In the genomic region with DNA sequence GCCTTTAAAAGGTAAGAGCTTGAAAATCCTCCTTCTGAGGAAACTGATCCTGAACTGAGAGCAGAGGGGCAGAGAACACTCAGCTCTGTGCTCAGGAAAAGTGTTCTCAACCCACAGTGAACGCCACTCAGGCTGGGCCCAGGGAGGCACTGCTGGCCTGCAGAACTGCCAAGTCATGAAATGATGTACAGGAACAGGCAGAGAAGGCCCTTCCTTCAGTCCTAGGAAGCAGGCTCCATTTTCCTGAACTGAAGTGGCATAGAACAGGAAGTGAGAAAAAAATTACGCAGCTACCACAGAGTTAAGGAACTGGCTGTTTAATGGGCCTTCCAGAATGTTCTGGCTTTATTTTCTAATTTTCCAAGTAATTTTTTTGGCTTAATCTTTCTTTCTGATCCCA, we compare ENCODE assay signal across 21 cellular contexts. TPM values are rescaled to one million over a fixed set of nuclear protein-coding genes. Genes with fewer than 3 reads are reported as not detected.
DNase-seq lines count a peak whose midpoint lies in the region; ATAC-seq and TF ChIP-seq lines count a peak whose summit lies in the region.
"Had no signal": no experiment of that assay in that cellular context is flagged by ENCODE, and none has a peak within 500 bp of the region (broad histone marks: within the 10 kb centered on the region; RNA-seq: fewer than 3 reads in every experiment).

No MANE protein-coding gene starts in this region.

- no peak overlapping the region for H3K4me3 Mint-ChIP-seq in stimulated activated memory B cell treated with anti-CD40 and anti-IgM and Interleukin-4, amounts not matched to agents 10 μg/mL and 1 μg/mL and 100 μg/mL, for 72 hours
- H3K4me3 Mint-ChIP-seq: CD4-positive, alpha-beta T cell; T-helper 1 cell treated with Interleukin-12 subunit alpha and Interleukin-12 subunit beta and Interleukin-4 antibody, amounts not matched to agents 30 μg/mL and 1 μg/mL, for 36 hours had no signal

- peak overlapping the region in 8 of 10 donors; percentile 29 to 73 (median 52) for H3K27ac ChIP-seq in heart right ventricle
- H3K27ac ChIP-seq: brain microvascular endothelial cell had no signal

- ATAC-seq in heart right ventricle (peak in 7 of 8 donors; percentile 40 to 65 (median 53)), HG02870 (IDR thresholded peaks at IDR 0.05; ENCODE audit: unreplicated experiment) (no peak)
- no peak for ATAC-seq in stimulated activated memory B cell treated with anti-CD40 and anti-IgM and Interleukin-4, amounts not matched to agents 10 μg/mL and 1 μg/mL and 100 μg/mL, for 72 hours

- DNase-seq in GF-D8 (lab: John Stamatoyannopoulos, UW) (peak; percentile 5), NOMO-1 (lab: John Stamatoyannopoulos, UW; ENCODE audit: unreplicated experiment in 2 of 2) (peak; percentile 2 to 63), heart right ventricle (no peak), DMS153 (lab: John Stamatoyannopoulos, UW) (no peak), NCI-H187 treated with DMSO at 0.1 percent for 48 hours (lab: John Stamatoyannopoulos, UW) (no peak)
- DNase-seq: activated CD4-positive, alpha-beta T cell treated with anti-CD3 and anti-CD28 coated beads, Interleukin-2, amount 50 U/mL, for 4 hours; activated effector memory CD4-positive, alpha-beta T cell treated with anti-CD3 and anti-CD28 coated beads, Interleukin-2, amount 50 U/mL, for 16 hours; brain microvascular endothelial cell; CD4-positive, alpha-beta T cell; Karpas-422; NCI-H1417 treated with DMSO at 0.1 percent for 48 hours; NCI-H510A treated with DMSO at 0.1 percent for 48 hours; nucleus accumbens; OCI-M1; SHP77 treated with DMSO at 0.1 percent for 48 hours; testis had no signal

- intact Hi-C loops in heart right ventricle (cut with DNase I) = loop anchor here in 1 of 10 donors (10.0 kb wide), 1 partner anchor 615 kb away; no protein-coding TSS in a partner anchor

- H3K27me3 ChIP-seq in heart right ventricle = no peaks in the 10 kb centered on the region
- H3K27me3 ChIP-seq: brain microvascular endothelial cell, testis had no signal

- peaks cover 0 to 19% (median 12%) of the 10 kb centered on the region in 9 donors for H3K4me1 ChIP-seq in heart right ventricle
- H3K4me1 ChIP-seq: testis had no signal

- H3K4me1 Mint-ChIP-seq in stimulated activated memory B cell treated with anti-CD40 and anti-IgM and Interleukin-4, amounts not matched to agents 10 μg/mL and 1 μg/mL and 100 μg/mL, for 72 hours = peaks cover 20% of the 10 kb centered on the region

- peaks cover 0 to 5% (median 0%) of the 10 kb centered on the region in 11 donors for H3K9me3 ChIP-seq in heart right ventricle
- H3K9me3 ChIP-seq: testis had no signal

- no peaks in the 10 kb centered on the region for H3K9me3 Mint-ChIP-seq in stimulated activated memory B cell treated with anti-CD40 and anti-IgM and Interleukin-4, amounts not matched to agents 10 μg/mL and 1 μg/mL and 100 μg/mL, for 72 hours
- H3K9me3 Mint-ChIP-seq: CD4-positive, alpha-beta T cell; T-helper 1 cell treated with Interleukin-12 subunit alpha and Interleukin-12 subunit beta and Interleukin-4 antibody, amounts not matched to agents 30 μg/mL and 1 μg/mL, for 36 hours had no signal

- peak overlapping the region; percentile 60 for H3K27ac Mint-ChIP-seq in stimulated activated memory B cell treated with anti-CD40 and anti-IgM and Interleukin-4, amounts not matched to agents 10 μg/mL and 1 μg/mL and 100 μg/mL, for 72 hours
- H3K27ac Mint-ChIP-seq: CD4-positive, alpha-beta T cell; T-helper 1 cell treated with Interleukin-12 subunit alpha and Interleukin-12 subunit beta and Interleukin-4 antibody, amounts not matched to agents 30 μg/mL and 1 μg/mL, for 36 hours had no signal

- WGBS in heart right ventricle, 2 donors = 54 to 75% methylated on average over 2 of the region's 2 CpGs

- TF ChIP-seq CTCF in heart right ventricle (IDR thresholded peaks at IDR 0.05) = no peak

- peaks cover 93% of the 10 kb centered on the region for H3K36me3 Mint-ChIP-seq in stimulated activated memory B cell treated with anti-CD40 and anti-IgM and Interleukin-4, amounts not matched to agents 10 μg/mL and 1 μg/mL and 100 μg/mL, for 72 hours

- no peaks in the 10 kb centered on the region for H3K27me3 Mint-ChIP-seq in stimulated activated memory B cell treated with anti-CD40 and anti-IgM and Interleukin-4, amounts not matched to agents 10 μg/mL and 1 μg/mL and 100 μg/mL, for 72 hours
- H3K27me3 Mint-ChIP-seq: CD4-positive, alpha-beta T cell had no signal

- H3K4me3 ChIP-seq in heart right ventricle = no peak overlapping the region
- H3K4me3 ChIP-seq: lung, testis had no signal

- H3K36me3 ChIP-seq in heart right ventricle = peaks cover 0 to 3% (median 0%) of the 10 kb centered on the region in 9 donors
- H3K36me3 ChIP-seq: brain microvascular endothelial cell had no signal

RNA-seq across cellular contexts. Expression of gene LRRC18, which starts 39.3 kb away (rescaled TPM):
- total RNA-seq in heart right ventricle = under 1 TPM in 2 of 10 donors, not detected in 8; 0.13 to 0.18 TPM
- polyA plus RNA-seq in heart right ventricle = not detected
- total RNA-seq: CD4-positive, alpha-beta T cell; myocyte had no signal

Comparison
In these comparisons a context has a peak if more than half of its experiments do, and no peak if none do; other contexts are left out.
1. DNase-seq: peak in GF-D8 (single experiment) and NOMO-1 (2 of 2); none in heart right ventricle (0 of 2), DMS153 (single experiment) and NCI-H187 treated with DMSO at 0.1 percent for 48 hours (single experiment).
2. ATAC-seq: peak in heart right ventricle (7 of 8); none in stimulated activated memory B cell treated with anti-CD40 and anti-IgM and Interleukin-4, amounts not matched to agents 10 μg/mL and 1 μg/mL and 100 μg/mL, for 72 hours (single experiment) and HG02870 (single experiment).